Comparison of ENCODE assay signal across 17 cellular contexts in genomic region chr20:49366687-49367086, GRCh38.
DNase-seq lines count a peak whose midpoint lies in the region; TF ChIP-seq lines count a peak whose summit lies in the region.
"Had no signal": no experiment of that assay in that cellular context is flagged by ENCODE, and none has a peak within 500 bp of the region (broad histone marks: within the 10 kb centered on the region; RNA-seq: fewer than 3 reads in every experiment).

No MANE protein-coding gene starts in this region.

- peak overlapping the region in 47 of 59 donors; percentile 1 to 83 (median 57) for H3K27ac ChIP-seq in dorsolateral prefrontal cortex

- H3K36me3 Mint-ChIP-seq in nephron (ENCODE audit: low read depth) = no peaks in the 10 kb centered on the region
- no peaks in the 10 kb centered on the region for H3K36me3 Mint-ChIP-seq in activated CD4-positive, alpha-beta T cell treated with anti-CD3 and anti-CD28 coated beads, Interleukin-2, amount 10 ng/mL, durations not matched to agents 24 days and 14 days (ENCODE audit: low read depth)
- H3K36me3 Mint-ChIP-seq: CD4-positive, alpha-beta memory T cell had no signal

- DNase-seq in NCI-H446 treated with DMSO at 0.1 percent for 48 hours (lab: John Stamatoyannopoulos, UW) (peak; percentile 45), NCI-H446 (lab: John Stamatoyannopoulos, UW) (no peak), astrocyte of the hippocampus (ENCODE audit: low read depth, low spot score) (peak; percentile 24), dorsolateral prefrontal cortex (no peak), NCI-H2227 (lab: John Stamatoyannopoulos, UW; ENCODE audit: unreplicated experiment) (no peak)
- DNase-seq in activated CD4-positive, alpha-beta T cell treated with anti-CD3 and anti-CD28 coated beads, Interleukin-2, amount 10 ng/mL, durations not matched to agents 24 days and 14 days = no peak
- DNase-seq: C1 segment of cervical spinal cord; Calu3; CD4-positive, alpha-beta memory T cell; COR-L47; DMS53; DMS79 treated with DMSO at 0.1 percent for 48 hours; GF-D8; GOT3; HFFc6 had no signal

- peak overlapping the region in 2 of 3 experiments; percentile 20 to 29 for H3K27ac Mint-ChIP-seq in nephron
- H3K27ac Mint-ChIP-seq in activated CD4-positive, alpha-beta T cell treated with anti-CD3 and anti-CD28 coated beads, Interleukin-2, amount 10 ng/mL, durations not matched to agents 24 days and 14 days = no peak overlapping the region
- H3K27ac Mint-ChIP-seq: CD4-positive, alpha-beta memory T cell; HFFc6 had no signal

- TF ChIP-seq CTCF in dorsolateral prefrontal cortex (IDR thresholded peaks at IDR 0.05 in 54 of 56, conservative IDR thresholded peaks at IDR 0.05 in 2 of 56; ENCODE audit: low read depth in 1 of 56, partially characterized antibody in 56 of 56) (no peak), nephron (IDR thresholded peaks at IDR 0.05; ENCODE audit: unreplicated experiment in 3 of 3) (no peak)

- no peaks in the 10 kb centered on the region for H3K27me3 ChIP-seq in dorsolateral prefrontal cortex

- no peak overlapping the region for H3K4me3 Mint-ChIP-seq in nephron
- H3K4me3 Mint-ChIP-seq in activated CD4-positive, alpha-beta T cell treated with anti-CD3 and anti-CD28 coated beads, Interleukin-2, amount 10 ng/mL, durations not matched to agents 24 days and 14 days = no peak overlapping the region
- H3K4me3 Mint-ChIP-seq: CD4-positive, alpha-beta memory T cell; HFFc6 had no signal

- no peak overlapping the region for H3K4me3 ChIP-seq in dorsolateral prefrontal cortex
- H3K4me3 ChIP-seq: HAP-1 had no signal

- peaks cover 25% of the 10 kb centered on the region for H3K27me3 Mint-ChIP-seq in nephron (ENCODE audit: low read depth)
- peaks cover 44% of the 10 kb centered on the region for H3K27me3 Mint-ChIP-seq in activated CD4-positive, alpha-beta T cell treated with anti-CD3 and anti-CD28 coated beads, Interleukin-2, amount 10 ng/mL, durations not matched to agents 24 days and 14 days

- peaks cover 30% of the 10 kb centered on the region for H3K4me1 Mint-ChIP-seq in nephron
- no peaks in the 10 kb centered on the region for H3K4me1 Mint-ChIP-seq in activated CD4-positive, alpha-beta T cell treated with anti-CD3 and anti-CD28 coated beads, Interleukin-2, amount 10 ng/mL, durations not matched to agents 24 days and 14 days

- no peaks in the 10 kb centered on the region for H3K9me3 Mint-ChIP-seq in nephron
- H3K9me3 Mint-ChIP-seq in activated CD4-positive, alpha-beta T cell treated with anti-CD3 and anti-CD28 coated beads, Interleukin-2, amount 10 ng/mL, durations not matched to agents 24 days and 14 days = no peaks in the 10 kb centered on the region
- H3K9me3 Mint-ChIP-seq: CD4-positive, alpha-beta memory T cell; HFFc6 had no signal

- intact Hi-C loops in dorsolateral prefrontal cortex (cut with DNase I) = loop anchor here in 1 of 2 donors (10.0 kb wide), 1 partner anchor 58 kb away; no protein-coding TSS in a partner anchor
- intact Hi-C loops in activated CD4-positive, alpha-beta T cell treated with anti-CD3 and anti-CD28 coated beads, Interleukin-2, amount 10 ng/mL, durations not matched to agents 24 days and 14 days (cut with micrococcal nuclease) = no loop called here

Comparison
In these comparisons a context has a peak if more than half of its experiments do, and no peak if none do; other contexts are left out.
1. DNase-seq: peak in NCI-H446 treated with DMSO at 0.1 percent for 48 hours (single experiment) and astrocyte of the hippocampus (single experiment); none in NCI-H446 (0 of 2), dorsolateral prefrontal cortex (0 of 10), activated CD4-positive, alpha-beta T cell treated with anti-CD3 and anti-CD28 coated beads, Interleukin-2, amount 10 ng/mL, durations not matched to agents 24 days and 14 days (single experiment) and NCI-H2227 (single experiment).